ENCODE assay signal across 14 cellular contexts in genomic region chr10:101834341-101834740, GRCh38. TPM values are rescaled to one million over a fixed set of nuclear protein-coding genes. Genes with fewer than 3 reads are reported as not detected.
DNase-seq lines count a peak whose midpoint lies in the region; ATAC-seq and TF ChIP-seq lines count a peak whose summit lies in the region.
"Had no signal": no experiment of that assay in that cellular context is flagged by ENCODE, and none has a peak within 500 bp of the region (broad histone marks: within the 10 kb centered on the region; RNA-seq: fewer than 3 reads in every experiment).

No MANE protein-coding gene starts in this region.

- ATAC-seq in T-helper 17 cell (no peak), lower lobe of right lung (peak; percentile 1 to 28), HG03135 (IDR thresholded peaks at IDR 0.05; ENCODE audit: unreplicated experiment) (no peak), GM21390 (IDR thresholded peaks at IDR 0.05; ENCODE audit: unreplicated experiment) (no peak)

- H3K4me3 ChIP-seq in HL-60 (replicated peaks; ENCODE audit: insufficient read depth, low read length): no peak overlapping the region
- H3K4me3 ChIP-seq in lower lobe of right lung: no peak overlapping the region
- H3K4me3 ChIP-seq: thoracic aorta had no signal

- intact Hi-C loops in lower lobe of right lung (cut with DNase I): no loop called here

- H3K27ac Mint-ChIP-seq in T-helper 17 cell: peak overlapping the region; percentile 97
- H3K27ac Mint-ChIP-seq: activated B cell treated with CpG ODN at 0.5 μM for 24 hours had no signal

- H3K4me1 Mint-ChIP-seq in T-helper 17 cell: peaks cover 57% of the 10 kb centered on the region

- H3K4me1 ChIP-seq in lower lobe of right lung: peaks cover 42% of the 10 kb centered on the region

- H3K9me3 ChIP-seq in T-helper 17 cell (ENCODE audit: control insufficient read depth, low read length, poor library complexity, severe bottlenecking): no peaks in the 10 kb centered on the region
- H3K9me3 ChIP-seq in lower lobe of right lung: no peaks in the 10 kb centered on the region
- H3K9me3 ChIP-seq: thoracic aorta had no signal

- H3K27me3 ChIP-seq in HL-60 (ENCODE audit: insufficient read depth, poor library complexity, severe bottlenecking): no peaks in the 10 kb centered on the region
- no peaks in the 10 kb centered on the region for H3K27me3 ChIP-seq in lower lobe of right lung (ENCODE audit: low read depth)

- H3K27ac ChIP-seq in HL-60 (replicated peaks) (no peak overlapping the region), lower lobe of right lung (no peak overlapping the region)
- H3K27ac ChIP-seq: 22Rv1, thoracic aorta had no signal

- H3K36me3 Mint-ChIP-seq in T-helper 17 cell (ENCODE audit: low read depth): no peaks in the 10 kb centered on the region

- DNase-seq in SIG-M5 treated with dmso at 0.1 percent for 504 hours (lab: John Stamatoyannopoulos, UW; ENCODE audit: unreplicated experiment) (peak; percentile 17), SIG-M5 (lab: John Stamatoyannopoulos, UW) (no peak), HL-60 (ENCODE audit: low read depth in 1 of 2, low spot score in 1 of 2) (peak; percentile 80 to 89), T-helper 17 cell (no peak), lower lobe of right lung (peak; percentile 85), DMS53 (lab: John Stamatoyannopoulos, UW) (no peak)
- DNase-seq: activated B cell treated with CpG ODN at 0.5 μM for 24 hours, DMS153, RPMI8226 had no signal

- TF ChIP-seq CTCF in HL-60 (IDR thresholded peaks at IDR 0.05; ENCODE audit: insufficient read depth, low read length) (no peak), lower lobe of right lung (IDR thresholded peaks at IDR 0.05) (no peak)

- H3K4me3 Mint-ChIP-seq in T-helper 17 cell: peak overlapping the region; percentile 84
- H3K4me3 Mint-ChIP-seq: activated B cell treated with CpG ODN at 0.5 μM for 24 hours had no signal

- no peaks in the 10 kb centered on the region for H3K27me3 Mint-ChIP-seq in T-helper 17 cell
- H3K27me3 Mint-ChIP-seq: activated B cell treated with CpG ODN at 0.5 μM for 24 hours had no signal

- no peaks in the 10 kb centered on the region for H3K36me3 ChIP-seq in lower lobe of right lung
- H3K36me3 ChIP-seq: thoracic aorta had no signal

RNA-seq across cellular contexts. Expression of gene KCNIP2, which starts 9.3 kb away (rescaled TPM):
- total RNA-seq in T-helper 17 cell (1 to 10 TPM; 2.9 to 4.1 TPM), lower lobe of right lung (3.7 TPM)
- total RNA-seq: H4 had no signal

RNA-seq across cellular contexts. Expression of gene OGA, which starts 16.1 kb away (rescaled TPM):
- total RNA-seq in T-helper 17 cell: 100 to 1,000 TPM; 411 to 421 TPM
- total RNA-seq in lower lobe of right lung: 113 TPM

RNA-seq across cellular contexts. Expression of gene NPM3, which starts 51.1 kb away (rescaled TPM):
- total RNA-seq in T-helper 17 cell (10 to 100 TPM; 13.1 to 13.8 TPM), lower lobe of right lung (17.4 TPM)

RNA-seq across cellular contexts. Expression of gene FGF8, which starts 58.4 kb away (rescaled TPM):
- total RNA-seq in T-helper 17 cell (not detected), lower lobe of right lung (not detected)
- total RNA-seq: activated B cell treated with CpG ODN at 0.5 μM for 24 hours, H4, thoracic aorta had no signal

Comparison
In these comparisons a context has a peak if more than half of its experiments do, and no peak if none do; other contexts are left out.
1. DNase-seq: peak in SIG-M5 treated with dmso at 0.1 percent for 504 hours (single experiment), HL-60 (2 of 2) and lower lobe of right lung (single experiment); none in SIG-M5 (single experiment), T-helper 17 cell (0 of 3) and DMS53 (single experiment).
2. ATAC-seq: peak in lower lobe of right lung (2 of 2); none in T-helper 17 cell (single experiment), HG03135 (single experiment) and GM21390 (single experiment).